Comparison of ENCODE assay signal across 15 cellular contexts in genomic region chr12:116420476-116420875, GRCh38.
"Had no signal": no experiment of that assay in that cellular context is flagged by ENCODE, and none has a peak within 500 bp of the region (broad histone marks: within the 10 kb centered on the region; RNA-seq: fewer than 3 reads in every experiment).

No MANE protein-coding gene starts in this region.

- ATAC-seq: activated CD8-positive, alpha-beta memory T cell treated with anti-CD3 and anti-CD28 coated beads, Interleukin-2, amount 10 ng/mL, durations not matched to agents 7 days and 5 days; activated naive CD4-positive, alpha-beta T cell treated with anti-CD3 and anti-CD28 coated beads, Interleukin-2, amount 50 U/mL, for 72 hours; body of pancreas had no signal

- H3K9me3 Mint-ChIP-seq: activated T-cell treated with anti-CD3 and anti-CD28 coated beads, Interleukin-2, amount 50 U/mL, for 24 hours had no signal

- H3K27ac ChIP-seq: body of pancreas, skin epidermis, uterus had no signal

- H3K27me3 Mint-ChIP-seq: activated CD8-positive, alpha-beta memory T cell treated with anti-CD3 and anti-CD28 coated beads, Interleukin-2, amount 10 ng/mL, durations not matched to agents 7 days and 5 days; activated T-cell treated with anti-CD3 and anti-CD28 coated beads, Interleukin-2, amount 50 U/mL, for 24 hours; central memory CD8-positive, alpha-beta T cell had no signal

- DNase-seq: activated CD4-positive, alpha-beta T cell treated with anti-CD3 and anti-CD28 coated beads for 1 hour; activated CD4-positive, alpha-beta T cell treated with anti-CD3 and anti-CD28 coated beads, Interleukin-2, amount 50 U/mL, for 48 hours; activated CD8-positive, alpha-beta memory T cell treated with anti-CD3 and anti-CD28 coated beads, Interleukin-2, amount 10 ng/mL, durations not matched to agents 7 days and 5 days; activated effector memory CD4-positive, alpha-beta T cell treated with anti-CD3 and anti-CD28 coated beads, Interleukin-2, amount 50 U/mL, for 16 hours; activated T-cell treated with anti-CD3 and anti-CD28 coated beads, Interleukin-2, amount 50 U/mL, for 24 hours; amniotic stem cell; body of pancreas; dermis blood vessel endothelial cell; erythroblast; hippocampal formation; stimulated activated CD4-positive, alpha-beta T cell treated with anti-CD3 and anti-CD28 coated beads, Interleukin-4, amount 100 ng/mL, for 4 hours; uterus had no signal

- H3K27ac Mint-ChIP-seq: activated CD8-positive, alpha-beta memory T cell treated with anti-CD3 and anti-CD28 coated beads, Interleukin-2, amount 10 ng/mL, durations not matched to agents 7 days and 5 days; activated naive CD4-positive, alpha-beta T cell treated with anti-CD3 and anti-CD28 coated beads, Interleukin-2, amount 50 U/mL, for 72 hours; activated T-cell treated with anti-CD3 and anti-CD28 coated beads, Interleukin-2, amount 50 U/mL, for 24 hours had no signal

- H3K36me3 ChIP-seq: uterus had no signal

- H3K4me1 ChIP-seq: body of pancreas had no signal

- H3K4me3 Mint-ChIP-seq: activated CD8-positive, alpha-beta memory T cell treated with anti-CD3 and anti-CD28 coated beads, Interleukin-2, amount 10 ng/mL, durations not matched to agents 7 days and 5 days; activated T-cell treated with anti-CD3 and anti-CD28 coated beads, Interleukin-2, amount 50 U/mL, for 24 hours; central memory CD8-positive, alpha-beta T cell had no signal

- H3K27me3 ChIP-seq: body of pancreas, uterus had no signal

- H3K4me3 ChIP-seq: body of pancreas, skin epidermis, uterus had no signal

- H3K9me3 ChIP-seq: body of pancreas, uterus had no signal

- H3K4me1 Mint-ChIP-seq: activated CD8-positive, alpha-beta memory T cell treated with anti-CD3 and anti-CD28 coated beads, Interleukin-2, amount 10 ng/mL, durations not matched to agents 7 days and 5 days; central memory CD8-positive, alpha-beta T cell had no signal
